ENCODE assay signal across 17 cellular contexts in the genomic region with DNA sequence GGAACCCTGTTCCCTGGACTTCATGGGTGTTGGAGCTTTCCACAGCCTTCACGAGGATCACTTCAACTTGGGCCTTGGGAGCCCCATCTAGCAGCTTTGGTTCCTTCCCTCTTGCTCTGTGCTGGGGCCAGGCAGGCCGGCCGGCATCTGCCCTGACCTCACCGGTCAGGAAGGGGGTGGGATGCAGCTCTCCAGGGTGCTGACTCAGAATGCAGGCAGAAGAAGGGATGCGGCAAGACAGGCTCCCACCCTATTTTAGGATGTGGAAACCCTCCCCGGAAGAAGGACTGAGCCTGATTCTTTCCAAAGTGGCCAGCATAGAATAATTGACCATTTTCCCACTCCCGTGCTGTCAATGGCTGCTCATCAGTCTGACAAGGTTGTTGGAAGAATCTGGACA. TPM values are rescaled to one million over a fixed set of nuclear protein-coding genes. Genes with fewer than 3 reads are reported as not detected.
DNase-seq lines count a peak whose midpoint lies in the region; ATAC-seq, FAIRE-seq and TF ChIP-seq lines count a peak whose summit lies in the region.
"Had no signal": no experiment of that assay in that cellular context is flagged by ENCODE, and none has a peak within 500 bp of the region (broad histone marks: within the 10 kb centered on the region; RNA-seq: fewer than 3 reads in every experiment).

No MANE protein-coding gene starts in this region.

- TF ChIP-seq POLR2A in IMR-90 (IDR thresholded peaks at IDR 0.05; ENCODE audit: low read depth, low read length) = no peak
- no peak for TF ChIP-seq POLR2A in K562 (conservative IDR thresholded peaks at IDR 0.05)
- TF ChIP-seq POLR2A in gastroesophageal sphincter (IDR thresholded peaks at IDR 0.05) = no peak

- CTCF ChIA-PET in IMR-90 (lab: Yijun Ruan, JAX) = no interaction called here
- CTCF ChIA-PET in K562 (lab: Yijun Ruan, JAX; ENCODE audit: low intra/inter-chr PET ratio) = no interaction called here

- FAIRE-seq in K562 (lab: Jason Lieb, UNC) = no peak
- FAIRE-seq: endometrium had no signal

- POLR2A ChIA-PET in IMR-90 (lab: Charles Lee; ENCODE audit: unreplicated experiment) = no interaction called here
- POLR2A ChIA-PET in K562 (lab: Yijun Ruan, JAX) = interaction anchor here (0.6 to 2.1 kb wide), 3 partner anchors 9 to 413 kb away, joined by 3 to 7 read pairs (median 3); no protein-coding TSS in a partner anchor

- H2BK12ac ChIP-seq in mesenchymal stem cell (ENCODE audit: low read length in 2 of 2) = no peak overlapping the region

- 49% methylated on average over 5 of the region's 7 CpGs; no CpG with 5 or more reads in 1 of the 2 experiments for WGBS in IMR-90 (ENCODE audit: extremely low coverage in 2 of 2, insufficient read length in 1 of 2), 2 experiments
- under 1% methylated on average over 7 of the region's 7 CpGs for WGBS in K562 (ENCODE audit: insufficient coverage, low coverage, missing lambda C conversion rate)
- 44% methylated on average over 7 of the region's 7 CpGs for WGBS in mesenchymal stem cell
- WGBS in gastroesophageal sphincter (ENCODE audit: low coverage in 1 of 2), 2 donors = 100% methylated on average over 1 of the region's 7 CpGs; no CpG with 5 or more reads in 1 of the 2 donors

- H4K91ac ChIP-seq in IMR-90 (ENCODE audit: insufficient read depth, low read depth, low read length) (no peak overlapping the region), mesenchymal stem cell (ENCODE audit: low read length) (no peak overlapping the region)

- in situ Hi-C loops in IMR-90 (cut with MboI; ENCODE audit: low sequenced_read_pairs) (no loop called here), K562 (cut with MboI) (no loop called here)

- no peak overlapping the region for H3K4me2 ChIP-seq in IMR-90 (ENCODE audit: low read depth, low read length)
- H3K4me2 ChIP-seq in K562 (ENCODE audit: insufficient read depth, low read length) = no peak overlapping the region
- no peak overlapping the region for H3K4me2 ChIP-seq in mesenchymal stem cell (ENCODE audit: low read length, poor library complexity, severe bottlenecking)

- no peak overlapping the region for H3K23ac ChIP-seq in IMR-90 (ENCODE audit: low read depth, low read length)
- no peak overlapping the region for H3K23ac ChIP-seq in mesenchymal stem cell (ENCODE audit: low read length in 2 of 2)

- BruUV-seq in IMR-90 (replicated peaks; lab: Mats Ljungman, UMichigan) (no TSS peak), K562 (replicated peaks; lab: Mats Ljungman, UMichigan) (no TSS peak)

- H3K56ac ChIP-seq in IMR-90 (ENCODE audit: extremely low read depth, insufficient read depth, low read length) = no peak overlapping the region

- H2BK120ac ChIP-seq in IMR-90 (ENCODE audit: low read depth, low read length) (no peak overlapping the region), mesenchymal stem cell (ENCODE audit: low read depth, low read length) (no peak overlapping the region)

- no peak overlapping the region for H3K4ac ChIP-seq in IMR-90 (ENCODE audit: low read depth, low read length)
- H3K4ac ChIP-seq in mesenchymal stem cell (ENCODE audit: low read depth in 1 of 2, low read length in 2 of 2) = no peak overlapping the region

- dilution Hi-C loops in IMR-90 (cut with HindIII; ENCODE audit: low sequenced_read_pairs, unreplicated experiment) = no loop called here

- H2AK5ac ChIP-seq in IMR-90 (ENCODE audit: low read depth, low read length) (no peak overlapping the region), mesenchymal stem cell (ENCODE audit: low read length, severe bottlenecking) (peak overlapping the region; percentile 58)

- no peak for TF ChIP-seq EP300 in K562 (IDR thresholded peaks at IDR 0.05; ENCODE audit: low read length)
- no peak for TF ChIP-seq EP300 in gastroesophageal sphincter (IDR thresholded peaks at IDR 0.05)

- H2BK5ac ChIP-seq in IMR-90 (ENCODE audit: low read depth, low read length, poor library complexity, severe bottlenecking) (no peak overlapping the region), mesenchymal stem cell (ENCODE audit: low read depth, low read length, poor library complexity, severe bottlenecking) (no peak overlapping the region)

- H3K14ac ChIP-seq in IMR-90 (replicated peaks; ENCODE audit: low read depth, low read length) (no peak overlapping the region), mesenchymal stem cell (ENCODE audit: low read length in 2 of 2) (no peak overlapping the region)

- peaks cover 8% of the 10 kb centered on the region for H3K27me3 ChIP-seq in IMR-90 (ENCODE audit: control insufficient read depth, insufficient read depth, low read length)
- H3K27me3 ChIP-seq in K562 (ENCODE audit: control insufficient read depth in 2 of 2, insufficient read depth in 2 of 2, low read length in 2 of 2) = peaks cover 28 to 53% of the 10 kb centered on the region in 2 experiments
- peaks cover 0 to 10% of the 10 kb centered on the region in 2 experiments for H3K27me3 ChIP-seq in mesenchymal stem cell (ENCODE audit: control insufficient read depth in 1 of 2, insufficient read depth in 1 of 2, low read length in 2 of 2)
- no peaks in the 10 kb centered on the region for H3K27me3 ChIP-seq in gastroesophageal sphincter
- H3K27me3 ChIP-seq: BE2C, body of pancreas had no signal

- H3K9ac ChIP-seq in IMR-90 (ENCODE audit: low read depth, low read length) (no peak overlapping the region), K562 (ENCODE audit: insufficient read depth in 1 of 2, low read depth in 2 of 2, low read length in 2 of 2) (no peak overlapping the region), mesenchymal stem cell (ENCODE audit: low read length) (no peak overlapping the region)

- H3K4me3 ChIP-seq in IMR-90 (ENCODE audit: insufficient read depth, low read depth, low read length) = no peak overlapping the region
- no peak overlapping the region for H3K4me3 ChIP-seq in K562
- H3K4me3 ChIP-seq in mesenchymal stem cell (ENCODE audit: insufficient read depth in 1 of 2, low read depth in 1 of 2, low read length in 2 of 2) = peak overlapping the region in 1 of 2 experiments; percentile 0
- H3K4me3 ChIP-seq in gastroesophageal sphincter = no peak overlapping the region
- H3K4me3 ChIP-seq: body of pancreas, SK-N-MC had no signal

- TF ChIP-seq CTCF in IMR-90 (conservative IDR thresholded peaks at IDR 0.05; ENCODE audit: low read depth, low read length) (no peak), K562 (IDR thresholded peaks at IDR 0.05 in 2 of 3, conservative IDR thresholded peaks at IDR 0.05 in 1 of 3; ENCODE audit: insufficient read depth in 2 of 3, low read depth in 1 of 3, low read length in 3 of 3) (no peak), gastroesophageal sphincter (IDR thresholded peaks at IDR 0.05) (no peak)

- H4K20me1 ChIP-seq in IMR-90 (ENCODE audit: insufficient read depth, low read length) (no peaks in the 10 kb centered on the region), K562 (replicated peaks; ENCODE audit: control insufficient read depth, insufficient read depth, low read length) (no peaks in the 10 kb centered on the region; the same call in 1 of the 2 replicates)

- intact Hi-C loops in IMR-90 (cut with micrococcal nuclease) = no loop called here
- intact Hi-C loops in K562 (cut with micrococcal nuclease) = no loop called here

- H3K9me1 ChIP-seq in IMR-90 (ENCODE audit: insufficient read depth, low read length) = peaks cover 6% of the 10 kb centered on the region; the same call in 1 of the 2 replicates
- H3K9me1 ChIP-seq in K562 (ENCODE audit: control insufficient read depth, insufficient read depth, low read length) = no peaks in the 10 kb centered on the region

- H4K5ac ChIP-seq in IMR-90 (ENCODE audit: low read depth, low read length) = no peak overlapping the region

- no peaks in the 10 kb centered on the region for H3K36me3 ChIP-seq in IMR-90 (ENCODE audit: control insufficient read depth, insufficient read depth, low read length)
- no peaks in the 10 kb centered on the region for H3K36me3 ChIP-seq in K562 (ENCODE audit: control insufficient read depth, insufficient read depth, low read length)
- H3K36me3 ChIP-seq in mesenchymal stem cell (ENCODE audit: control insufficient read depth in 1 of 2, insufficient read depth in 2 of 2, low read depth in 1 of 2, low read length in 2 of 2) = peaks cover 0 to 3% of the 10 kb centered on the region in 2 experiments
- H3K36me3 ChIP-seq in gastroesophageal sphincter = no peaks in the 10 kb centered on the region
- H3K36me3 ChIP-seq: BE2C had no signal

- no peak overlapping the region for H4K8ac ChIP-seq in IMR-90 (ENCODE audit: low read depth in 2 of 2, low read length in 2 of 2)
- H4K8ac ChIP-seq in mesenchymal stem cell (ENCODE audit: low read length) = no peak overlapping the region

- H3K18ac ChIP-seq in IMR-90 (ENCODE audit: low read depth, low read length) (no peak overlapping the region), mesenchymal stem cell (ENCODE audit: low read depth in 1 of 2, low read length in 2 of 2) (no peak overlapping the region)

- TF ChIP-seq RAD21 in IMR-90 (IDR thresholded peaks at IDR 0.05; ENCODE audit: low read length) (no peak), K562 (CRISPR knock-in tag; conservative IDR thresholded peaks at IDR 0.05 in 1 of 2, IDR thresholded peaks at IDR 0.05 in 1 of 2) (no peak)

- H2BK20ac ChIP-seq in IMR-90 (ENCODE audit: low read depth, low read length) = no peak overlapping the region

- peak; percentile 63 for ATAC-seq in IMR-90 (ENCODE audit: low read depth)
- peak; percentile 84 for ATAC-seq in K562
- no peak for ATAC-seq in gastroesophageal sphincter
- ATAC-seq: activated CD8-positive, alpha-beta memory T cell treated with anti-CD3 and anti-CD28 coated beads, Interleukin-2, amount 10 ng/mL, durations not matched to agents 7 days and 5 days; body of pancreas; left colon; naive thymus-derived CD4-positive, alpha-beta T cell had no signal

- no peak overlapping the region for H2BK15ac ChIP-seq in IMR-90 (ENCODE audit: low read depth, low read length)
- no peak overlapping the region for H2BK15ac ChIP-seq in mesenchymal stem cell (ENCODE audit: low read depth, poor library complexity, severe bottlenecking)

- H3K27ac ChIP-seq in IMR-90 (ENCODE audit: insufficient read depth, low read length) = no peak overlapping the region
- H3K27ac ChIP-seq in K562 (ENCODE audit: extremely low read depth, low read depth, low read length) = no peak overlapping the region
- peak overlapping the region; percentile 48 for H3K27ac ChIP-seq in mesenchymal stem cell (ENCODE audit: low read length, poor library complexity, severe bottlenecking)
- no peak overlapping the region for H3K27ac ChIP-seq in gastroesophageal sphincter
- H3K27ac ChIP-seq: body of pancreas, SK-N-MC had no signal

- no peaks in the 10 kb centered on the region for H3K79me1 ChIP-seq in IMR-90 (ENCODE audit: low read depth in 1 of 2, low read length in 2 of 2)
- no peaks in the 10 kb centered on the region for H3K79me1 ChIP-seq in mesenchymal stem cell (replicated peaks; ENCODE audit: low read length, poor library complexity, severe bottlenecking)

- H2AK9ac ChIP-seq in IMR-90 (replicated peaks; ENCODE audit: low read depth, low read length, poor library complexity) = no peak overlapping the region

- no peaks in the 10 kb centered on the region for H3K79me2 ChIP-seq in K562 (ENCODE audit: control insufficient read depth, insufficient read depth, low read length)

- DNase-seq in Daoy (ENCODE audit: low read depth) = peak; percentile 44
- no peak for DNase-seq in IMR-90
- DNase-seq in K562 (ENCODE audit: extremely low read depth in 1 of 4, low spot score in 3 of 4) = peak; percentile 18 to 44 (median 34)
- no peak for DNase-seq in mesenchymal stem cell
- no peak for DNase-seq in activated CD4-positive, alpha-beta T cell treated with anti-CD3 and anti-CD28 coated beads, Interleukin-2, amount 50 U/mL, for 1 hour
- no peak for DNase-seq in HPDE6-E6E7 (ENCODE audit: extremely low spot score)
- DNase-seq in NCI-H1105 (lab: John Stamatoyannopoulos, UW) = no peak
- DNase-seq: activated CD8-positive, alpha-beta memory T cell treated with anti-CD3 and anti-CD28 coated beads, Interleukin-2, amount 10 ng/mL, durations not matched to agents 7 days and 5 days; BE2C; body of pancreas; DMS 273 treated with DMSO at 0.1 percent for 48 hours; left colon; naive thymus-derived CD4-positive, alpha-beta T cell; NCI-H1092 had no signal

- H3K9me3 ChIP-seq in IMR-90 (ENCODE audit: control insufficient read depth, insufficient read depth, low read length) (no peaks in the 10 kb centered on the region), K562 (replicated peaks; ENCODE audit: control insufficient read depth, insufficient read depth, low read depth, low read length) (no peaks in the 10 kb centered on the region), mesenchymal stem cell (ENCODE audit: control insufficient read depth, low read length) (no peaks in the 10 kb centered on the region), gastroesophageal sphincter (no peaks in the 10 kb centered on the region)
- H3K9me3 ChIP-seq: BE2C, body of pancreas had no signal

- no peak overlapping the region for H2AFZ ChIP-seq in IMR-90 (replicated peaks; ENCODE audit: low read length, poor library complexity)
- H2AFZ ChIP-seq in K562 (ENCODE audit: low read depth, low read length) = no peak overlapping the region
- H2AFZ ChIP-seq in mesenchymal stem cell (ENCODE audit: low read depth, low read length) = no peak overlapping the region

- H3K4me1 ChIP-seq in IMR-90 (ENCODE audit: control insufficient read depth, insufficient read depth, low read length) (no peaks in the 10 kb centered on the region), K562 (replicated peaks in 1 of 2; ENCODE audit: control insufficient read depth in 2 of 2, insufficient read depth in 2 of 2, low read length in 2 of 2) (no peaks in the 10 kb centered on the region), mesenchymal stem cell (ENCODE audit: control insufficient read depth, insufficient read depth, low read depth, low read length) (peaks cover 31% of the 10 kb centered on the region), gastroesophageal sphincter (no peaks in the 10 kb centered on the region)
- H3K4me1 ChIP-seq: BE2C, body of pancreas had no signal

RNA-seq across cellular contexts. Expression of a gene that starts 47.1 kb away (rescaled TPM):
- 0.51 and 1.6 TPM in 2 replicates for total RNA-seq in Daoy (2014; rRNA removed; shearing (Covaris generic))
- total RNA-seq in IMR-90 (2012; rRNA removed) (under 0.01 TPM in 2 replicates), K562 (2014; rRNA removed) (0.04 and 0.05 TPM in 2 replicates), K562 (2014; rRNA removed; fragmentation: Illumina TruSeq; extraction: Trizol) (0.07 and 0.10 TPM in 2 replicates), K562 (2015; rRNA removed; fragmentation: Illumina TruSeq; extraction: Trizol) (0.04 TPM in 2 replicates), K562 (2021) (0.16 and 0.18 TPM in 2 replicates), gastroesophageal sphincter (1 to 10 TPM in 3 of 4 donors, under 1 TPM in 1; 0.62 to 1.8 (median 1.3) TPM)
- polyA plus RNA-seq in IMR-90 (2012; rRNA removed) (0.09 and 0.10 TPM in 2 replicates), K562 (2011; rRNA removed) (0.43 and 0.66 TPM in 2 replicates), K562 (2014; fragmentation: Illumina TruSeq; extraction: Trizol) (0.07 and 0.10 TPM in 2 replicates), K562 (2014; fragmentation: Nextera tagmentation; extraction: Ambion mirVana) (under 1 TPM; 0.01 to 0.08 TPM), K562 (2014; rRNA removed) (0.03 and 0.16 TPM in 2 replicates)
- polyA plus RNA-seq in IMR-90 (2012; cell fraction: cytosol; rRNA removed) = 0.03 and 0.05 TPM in 2 replicates
- 0.21 and 0.32 TPM in 2 replicates for polyA plus RNA-seq in IMR-90 (2012; cell fraction: nucleus; rRNA removed; ENCODE audit: low replicate concordance)
- 0.83 and 1.1 TPM in 2 replicates for total RNA-seq in K562 (2011; cell fraction: chromatin; rRNA removed; ENCODE audit: low replicate concordance)
- 0.53 and 0.83 TPM in 2 replicates for total RNA-seq in K562 (2011; cell fraction: nucleolus; rRNA removed)
- 0.51 and 0.69 TPM in 2 replicates for total RNA-seq in K562 (2011; cell fraction: nucleoplasm; rRNA removed)
- 0.33 and 0.59 TPM in 2 replicates for polyA plus RNA-seq in K562 (2011; cell fraction: cytosol; rRNA removed)
- polyA plus RNA-seq in K562 (2011; cell fraction: nucleus; rRNA removed) = 1.6 and 1.9 TPM in 2 replicates
- polyA plus RNA-seq in K562 (2012) = 0.12 and 0.24 TPM in 2 replicates
- 0.49 and 0.90 TPM in 2 replicates for polyA minus RNA-seq in K562 (2011; rRNA and poly(A)+ RNA removed)
- polyA minus RNA-seq in K562 (2011; cell fraction: cytosol; rRNA and poly(A)+ RNA removed) = 0.76 and 1.6 TPM in 2 replicates
- 0.67 and 1.1 TPM in 2 replicates for polyA minus RNA-seq in K562 (2011; cell fraction: nucleus; rRNA and poly(A)+ RNA removed)
- polyA plus RNA-seq in mesenchymal stem cell (2013, experiment 1 of 2) = 0.12 TPM
- 0.14 TPM for polyA plus RNA-seq in mesenchymal stem cell (2013, experiment 2 of 2)

Comparison
In these comparisons a context has a peak if more than half of its experiments do, and no peak if none do; other contexts are left out.
1. DNase-seq: peak in Daoy (single experiment) and K562 (4 of 4); none in IMR-90 (single experiment), mesenchymal stem cell (single experiment), activated CD4-positive, alpha-beta T cell treated with anti-CD3 and anti-CD28 coated beads, Interleukin-2, amount 50 U/mL, for 1 hour (single experiment), HPDE6-E6E7 (single experiment) and NCI-H1105 (single experiment).